Comparison of ENCODE assay signal across 1 cellular context in genomic region chr20:63943007-63943807, GRCh38.
TF ChIP-seq lines count a peak whose summit lies in the region.

No MANE protein-coding gene starts in this region.

TF ChIP-seq in HCT116, 20 proteins besides CTCF, POLR2A, EP300 and RAD21:
- TF ChIP-seq EZH2 (IDR thresholded peaks at IDR 0.05) (no peak), YY1 (IDR thresholded peaks at IDR 0.05; ENCODE audit: extremely low read depth, insufficient replicate concordance, low read depth, low read length) (no peak), ZBTB33 (IDR thresholded peaks at IDR 0.05; ENCODE audit: extremely low read depth, insufficient replicate concordance, low read length) (no peak), CBX3 (IDR thresholded peaks at IDR 0.05; ENCODE audit: low read depth) (no peak), SIN3A (IDR thresholded peaks at IDR 0.05; ENCODE audit: low read depth) (no peak), ZNF274 (IDR thresholded peaks at IDR 0.05; ENCODE audit: low read depth, low read length) (no peak), ZFX (IDR thresholded peaks at IDR 0.05) (no peak), SRF (IDR thresholded peaks at IDR 0.05; ENCODE audit: low read depth) (no peak), FOSL1 (IDR thresholded peaks at IDR 0.05; ENCODE audit: low read depth) (no peak), ATF3 (IDR thresholded peaks at IDR 0.05) (no peak), CEBPB (IDR thresholded peaks at IDR 0.05; ENCODE audit: low read depth) (no peak)
- TF ChIP-seq, protein P1, sequence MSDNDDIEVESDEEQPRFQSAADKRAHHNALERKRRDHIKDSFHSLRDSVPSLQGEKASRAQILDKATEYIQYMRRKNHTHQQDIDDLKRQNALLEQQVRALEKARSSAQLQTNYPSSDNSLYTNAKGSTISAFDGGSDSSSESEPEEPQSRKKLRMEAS (IDR thresholded peaks at IDR 0.05) = no peak
